ENCODE assay signal across 8 cellular contexts in the genomic region with DNA sequence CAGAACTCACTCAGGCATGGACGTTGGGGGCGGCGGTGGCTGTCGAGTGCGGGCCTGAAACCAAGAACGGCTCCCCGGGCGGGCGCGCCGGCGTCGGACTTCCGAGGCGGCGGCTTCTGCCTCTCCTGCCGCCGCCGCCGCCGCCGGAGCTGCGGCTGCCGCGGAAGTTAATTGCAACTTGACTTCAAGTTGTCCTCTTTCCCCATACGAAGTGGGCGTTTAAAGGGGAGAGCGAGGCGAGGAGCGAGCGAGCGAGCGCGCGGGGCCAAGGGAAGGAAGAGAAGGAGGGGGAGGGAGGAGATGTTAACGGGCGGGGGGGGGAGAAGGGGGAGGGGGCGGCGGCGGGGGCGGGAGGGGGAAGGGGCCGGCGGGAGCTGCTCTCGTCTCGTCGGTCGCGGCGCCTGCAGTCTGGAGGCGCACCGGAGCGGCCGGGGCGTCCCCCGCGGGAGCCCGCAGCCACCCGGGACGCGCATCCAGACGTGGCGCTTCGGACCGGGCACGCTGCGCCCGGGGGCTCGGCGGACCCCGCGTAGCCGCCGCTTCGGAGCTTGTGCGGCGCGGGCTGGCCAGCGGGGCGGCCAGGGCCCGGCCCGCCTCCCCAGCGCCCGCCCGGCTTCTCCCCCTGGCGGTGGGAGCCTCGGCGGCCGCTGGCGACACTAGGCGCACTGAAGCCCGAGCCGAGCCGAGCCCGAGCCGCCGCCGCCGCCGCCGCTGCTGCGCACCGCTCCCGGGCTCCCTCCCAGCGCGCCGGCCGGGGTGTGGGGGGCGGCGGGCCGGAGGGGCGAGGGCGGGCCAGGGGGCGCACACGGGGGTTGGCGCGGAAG. TPM values are rescaled to one million over a fixed set of nuclear protein-coding genes. Genes with fewer than 3 reads are reported as not detected.
DNase-seq lines count a peak whose midpoint lies in the region; ATAC-seq lines count a peak whose summit lies in the region.

No MANE protein-coding gene starts in this region.

- H3K4me3 ChIP-seq in effector memory CD4-positive, alpha-beta T cell (ENCODE audit: insufficient read depth, low read depth, low read length, poor library complexity, severe bottlenecking), result peak overlapping the region; percentile 98

- no peaks in the 10 kb centered on the region for H3K27me3 Mint-ChIP-seq in activated CD4-positive, alpha-beta memory T cell treated with anti-CD3 and anti-CD28 coated beads for 36 hours

- CTCF ChIA-PET in activated CD4-positive, alpha-beta memory T cell treated with anti-CD3 and anti-CD28 coated beads for 36 hours (lab: Charles Lee), result interaction anchor here (0.6 to 4.2 kb wide), 9 partner anchors 11 to 544 kb away, joined by 3 to 19 read pairs (median 3); no protein-coding TSS in a partner anchor

- H3K36me3 ChIP-seq in effector memory CD4-positive, alpha-beta T cell (ENCODE audit: control insufficient read depth, insufficient read depth, low read length), result peaks cover 5% of the 10 kb centered on the region

- H3K27ac ChIP-seq in effector memory CD4-positive, alpha-beta T cell (ENCODE audit: insufficient read depth, low read length, poor library complexity, severe bottlenecking), result peak overlapping the region; percentile 88

- H3K4me1 ChIP-seq in effector memory CD4-positive, alpha-beta T cell (ENCODE audit: control insufficient read depth, insufficient read depth, low read length, poor library complexity, severe bottlenecking), result peaks cover 5% of the 10 kb centered on the region

- peaks cover 36% of the 10 kb centered on the region for H3K4me1 Mint-ChIP-seq in activated CD4-positive, alpha-beta memory T cell treated with anti-CD3 and anti-CD28 coated beads for 36 hours (ENCODE audit: low read depth)

- ATAC-seq in HG02870 (IDR thresholded peaks at IDR 0.05; ENCODE audit: unreplicated experiment), result peak; percentile 82

- peaks cover 15% of the 10 kb centered on the region for H3K9me3 Mint-ChIP-seq in activated CD4-positive, alpha-beta memory T cell treated with anti-CD3 and anti-CD28 coated beads for 36 hours

- no peaks in the 10 kb centered on the region for H3K27me3 ChIP-seq in effector memory CD4-positive, alpha-beta T cell (replicated peaks; ENCODE audit: control insufficient read depth, insufficient read depth, low read length, poor library complexity, severe bottlenecking)

- H3K4me3 Mint-ChIP-seq in activated CD4-positive, alpha-beta memory T cell treated with anti-CD3 and anti-CD28 coated beads for 36 hours, result peak overlapping the region; percentile 99

- POLR2A ChIA-PET in activated CD4-positive, alpha-beta memory T cell treated with anti-CD3 and anti-CD28 coated beads for 36 hours (lab: Charles Lee), result interaction anchor here (0.7 to 9.2 kb wide), 18 partner anchors 8 to 300 kb away, joined by 3 to 95 read pairs (median 4); a partner anchor contains a TSS

- DNase-seq in NCI-H2196 (lab: John Stamatoyannopoulos, UW; ENCODE audit: unreplicated experiment) (peak; percentile 37), NCI-H2196 treated with DMSO at 0.1 percent for 48 hours (lab: John Stamatoyannopoulos, UW; ENCODE audit: unreplicated experiment) (no peak), NCI-H2227 (lab: John Stamatoyannopoulos, UW; ENCODE audit: unreplicated experiment) (peak; percentile 77), midbrain (lab: John Stamatoyannopoulos, UW) (peak; percentile 41)
- peak; percentile 87 for DNase-seq in activated CD4-positive, alpha-beta memory T cell treated with anti-CD3 and anti-CD28 coated beads for 36 hours
- DNase-seq in effector memory CD4-positive, alpha-beta T cell, result peak; percentile 62 to 69 (median 64)
- peak; percentile 80 for DNase-seq in stimulated activated CD8-positive, alpha-beta memory T cell treated with anti-CD3 and anti-CD28 coated beads, Interleukin-4, amount 100 ng/mL, for 48 hours

- peaks cover 6% of the 10 kb centered on the region for H3K9me3 ChIP-seq in effector memory CD4-positive, alpha-beta T cell (ENCODE audit: control insufficient read depth, low read length)

- intact Hi-C loops in activated CD4-positive, alpha-beta memory T cell treated with anti-CD3 and anti-CD28 coated beads for 36 hours (cut with micrococcal nuclease), result loop anchor here (1.0 to 10.0 kb wide), 6 partner anchors 111 to 1560 kb away; a partner anchor contains a TSS

- H3K36me3 Mint-ChIP-seq in activated CD4-positive, alpha-beta memory T cell treated with anti-CD3 and anti-CD28 coated beads for 36 hours, result peaks cover 91% of the 10 kb centered on the region

- peak overlapping the region; percentile 99 for H3K27ac Mint-ChIP-seq in activated CD4-positive, alpha-beta memory T cell treated with anti-CD3 and anti-CD28 coated beads for 36 hours

RNA-seq across cellular contexts. Expression of a gene that starts 19.7 kb away (rescaled TPM):
- 100 to 1,000 TPM; 546 to 561 TPM for total RNA-seq in activated CD4-positive, alpha-beta memory T cell treated with anti-CD3 and anti-CD28 coated beads for 36 hours
